Comparison of ENCODE assay signal across 20 cellular contexts in the genomic region with DNA sequence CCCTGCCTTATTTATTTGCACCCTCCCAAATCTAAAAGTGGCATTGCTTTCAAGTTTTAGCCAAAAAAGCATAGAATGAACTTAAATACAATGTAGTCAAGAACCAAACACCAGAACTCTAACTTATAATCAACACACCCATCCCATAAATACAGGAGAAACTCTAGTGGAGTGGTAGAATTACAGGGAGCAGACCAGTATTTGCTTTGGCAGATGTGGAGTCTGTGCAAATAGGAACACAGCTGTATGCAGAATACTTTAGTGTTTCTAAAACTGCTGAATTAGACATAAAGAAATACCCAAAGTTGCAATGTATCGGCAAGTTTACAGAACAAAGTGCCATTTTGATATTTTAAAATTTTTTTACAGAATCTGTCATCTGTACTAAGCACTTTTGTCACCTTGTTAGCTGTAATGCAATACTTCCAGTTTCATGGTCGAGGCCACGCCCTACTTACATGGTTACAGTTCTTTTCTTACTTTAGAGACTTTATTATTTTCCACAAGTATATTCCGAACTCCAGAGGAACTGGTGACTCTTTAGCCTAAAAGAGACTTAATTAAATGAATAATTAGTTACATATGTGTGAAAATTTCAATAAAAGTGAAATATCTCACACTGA. TPM values are rescaled to one million over a fixed set of nuclear protein-coding genes. Genes with fewer than 3 reads are reported as not detected.
DNase-seq lines count a peak whose midpoint lies in the region; ATAC-seq and TF ChIP-seq lines count a peak whose summit lies in the region.
"Had no signal": no experiment of that assay in that cellular context is flagged by ENCODE, and none has a peak within 500 bp of the region (broad histone marks: within the 10 kb centered on the region; RNA-seq: fewer than 3 reads in every experiment).

No MANE protein-coding gene starts in this region.

- DNase-seq in DMS53 (lab: John Stamatoyannopoulos, UW) (peak; percentile 42), DMS53 treated with DMSO at 0.1 percent for 48 hours (lab: John Stamatoyannopoulos, UW; ENCODE audit: unreplicated experiment) (no peak), MM.1S (peak; percentile 11), SK-N-MC (ENCODE audit: low read depth, low spot score) (no peak), osteocyte (ENCODE audit: extremely low spot score, unreplicated experiment) (no peak), omental fat pad (ENCODE audit: low spot score) (no peak), posterior cingulate gyrus (no peak)
- DNase-seq: activated CD4-positive, alpha-beta T cell treated with anti-CD3 and anti-CD28 coated beads for 36 hours; activated naive CD8-positive, alpha-beta T cell treated with anti-CD3 and anti-CD28 coated beads, Interleukin-2, amount 10 ng/mL, durations not matched to agents 7 days and 5 days; heart right ventricle; naive thymus-derived CD4-positive, alpha-beta T cell; NCI-H1048; stimulated activated naive CD8-positive, alpha-beta T cell treated with anti-CD3 and anti-CD28 coated beads, Interleukin-15, amount 100 ng/mL, for 72 hours; SW 1271; trophoblast cell had no signal

- H3F3A ChIP-seq in MM.1S (ENCODE audit: insufficient read depth, low read length), result no peaks in the 10 kb centered on the region

- no peak overlapping the region for H3K4me3 Mint-ChIP-seq in osteocyte (ENCODE audit: unreplicated experiment)
- H3K4me3 Mint-ChIP-seq: activated CD4-positive, alpha-beta T cell treated with anti-CD3 and anti-CD28 coated beads for 36 hours; activated naive CD8-positive, alpha-beta T cell treated with anti-CD3 and anti-CD28 coated beads, Interleukin-2, amount 10 ng/mL, durations not matched to agents 7 days and 5 days; activated T-helper 1 cell treated with anti-CD3 and anti-CD28 coated beads, Interleukin-12 subunit alpha, Interleukin-12 subunit beta, Interleukin-2, Interleukin-4 antibody, amounts not matched to agents 30 ng/mL and 10 ng/mL and 1 ng/mL, durations not matched to agents 14 hours and 24 hours and 36 hours; brain; naive thymus-derived CD4-positive, alpha-beta T cell had no signal

- no peaks in the 10 kb centered on the region for H4K20me1 ChIP-seq in MM.1S (ENCODE audit: insufficient read depth, low read length)
- H4K20me1 ChIP-seq: BLaER1 treated with 17β-estradiol and CSF1 and Interleukin-3, amounts not matched to agents 10 nM and 100 nM had no signal

- no peaks in the 10 kb centered on the region for H3K79me2 ChIP-seq in MM.1S (ENCODE audit: low read length)

- H3K9me3 ChIP-seq in MM.1S (replicated peaks; ENCODE audit: insufficient read depth, low read length) (no peaks in the 10 kb centered on the region), SK-N-MC (ENCODE audit: low read depth, low read length) (no peaks in the 10 kb centered on the region)
- H3K9me3 ChIP-seq: BLaER1 treated with 17β-estradiol and CSF1 and Interleukin-3, amounts not matched to agents 10 nM and 100 nM; heart right ventricle had no signal

- peak overlapping the region; percentile 82 for H3K27ac Mint-ChIP-seq in osteocyte (ENCODE audit: unreplicated experiment)
- H3K27ac Mint-ChIP-seq: activated naive CD8-positive, alpha-beta T cell treated with anti-CD3 and anti-CD28 coated beads, Interleukin-2, amount 10 ng/mL, durations not matched to agents 7 days and 5 days; activated T-helper 1 cell treated with anti-CD3 and anti-CD28 coated beads, Interleukin-12 subunit alpha, Interleukin-12 subunit beta, Interleukin-2, Interleukin-4 antibody, amounts not matched to agents 30 ng/mL and 10 ng/mL and 1 ng/mL, durations not matched to agents 14 hours and 24 hours and 36 hours; naive thymus-derived CD4-positive, alpha-beta T cell had no signal

- ATAC-seq in omental fat pad (ENCODE audit: low FRiP score), result no peak
- ATAC-seq in GM19035 (IDR thresholded peaks at IDR 0.05; ENCODE audit: unreplicated experiment), result no peak
- ATAC-seq: activated CD4-positive, alpha-beta T cell treated with anti-CD3 and anti-CD28 coated beads for 36 hours; heart right ventricle; naive thymus-derived CD4-positive, alpha-beta T cell; stimulated activated naive CD8-positive, alpha-beta T cell treated with anti-CD3 and anti-CD28 coated beads, Interleukin-15, amount 100 ng/mL, for 72 hours had no signal

- H3K9me3 Mint-ChIP-seq in osteocyte (ENCODE audit: unreplicated experiment), result no peaks in the 10 kb centered on the region
- H3K9me3 Mint-ChIP-seq: activated naive CD8-positive, alpha-beta T cell treated with anti-CD3 and anti-CD28 coated beads, Interleukin-2, amount 10 ng/mL, durations not matched to agents 7 days and 5 days; activated T-helper 1 cell treated with anti-CD3 and anti-CD28 coated beads, Interleukin-12 subunit alpha, Interleukin-12 subunit beta, Interleukin-2, Interleukin-4 antibody, amounts not matched to agents 30 ng/mL and 10 ng/mL and 1 ng/mL, durations not matched to agents 14 hours and 24 hours and 36 hours; brain; stimulated activated naive CD8-positive, alpha-beta T cell treated with anti-CD3 and anti-CD28 coated beads, Interleukin-15, amount 100 ng/mL, for 72 hours had no signal

- no peaks in the 10 kb centered on the region for H3K9me2 ChIP-seq in MM.1S (replicated peaks; ENCODE audit: insufficient read depth, low read length)

- H3K4me3 ChIP-seq in MM.1S (ENCODE audit: low read length) (no peak overlapping the region), SK-N-MC (no peak overlapping the region)
- H3K4me3 ChIP-seq: BLaER1 treated with 17β-estradiol and CSF1 and Interleukin-3, amounts not matched to agents 10 nM and 100 nM; coronary artery; heart right ventricle had no signal

- H3K27ac ChIP-seq in MM.1S (ENCODE audit: low read length) (no peak overlapping the region), SK-N-MC (peak overlapping the region; percentile 42; the same call in 1 of the 2 replicates)
- H3K27ac ChIP-seq: coronary artery, heart right ventricle had no signal

- H3K36me3 ChIP-seq in MM.1S (replicated peaks; ENCODE audit: insufficient read depth, low read length), result no peaks in the 10 kb centered on the region
- no peaks in the 10 kb centered on the region for H3K36me3 ChIP-seq in SK-N-MC (ENCODE audit: insufficient read depth, low read length)
- H3K36me3 ChIP-seq: BLaER1 treated with 17β-estradiol and CSF1 and Interleukin-3, amounts not matched to agents 10 nM and 100 nM; heart right ventricle had no signal

- intact Hi-C loops in posterior cingulate gyrus (cut with DNase I), result no loop called here

- H3K27me3 ChIP-seq in MM.1S (replicated peaks; ENCODE audit: insufficient read depth, low read length), result no peaks in the 10 kb centered on the region
- H3K27me3 ChIP-seq: BLaER1 treated with 17β-estradiol and CSF1 and Interleukin-3, amounts not matched to agents 10 nM and 100 nM; heart right ventricle had no signal

- no peak for TF ChIP-seq CTCF in MM.1S (IDR thresholded peaks at IDR 0.05; ENCODE audit: low read length)
- TF ChIP-seq CTCF in osteocyte (IDR thresholded peaks at IDR 0.05), result no peak
- no peak for TF ChIP-seq CTCF in omental fat pad (IDR thresholded peaks at IDR 0.05)

- H3K36me3 Mint-ChIP-seq in osteocyte (ENCODE audit: unreplicated experiment), result no peaks in the 10 kb centered on the region
- H3K36me3 Mint-ChIP-seq: activated naive CD8-positive, alpha-beta T cell treated with anti-CD3 and anti-CD28 coated beads, Interleukin-2, amount 10 ng/mL, durations not matched to agents 7 days and 5 days; brain had no signal

- H3K4me1 Mint-ChIP-seq in osteocyte (ENCODE audit: unreplicated experiment), result peaks cover 43% of the 10 kb centered on the region

- H3K4me1 ChIP-seq in MM.1S (ENCODE audit: low read length), result peaks cover 6% of the 10 kb centered on the region; the same call in 1 of the 2 replicates

- no peak overlapping the region for H3K4me2 ChIP-seq in MM.1S (ENCODE audit: low read depth, low read length)

- no peak overlapping the region for H3K9ac ChIP-seq in MM.1S (ENCODE audit: low read length)
- H3K9ac ChIP-seq in SK-N-MC (ENCODE audit: insufficient read length), result no peak overlapping the region
- H3K9ac ChIP-seq: BLaER1 treated with 17β-estradiol and CSF1 and Interleukin-3, amounts not matched to agents 10 nM and 100 nM had no signal

- H2AFZ ChIP-seq in MM.1S (ENCODE audit: low read length), result no peak overlapping the region

- no peaks in the 10 kb centered on the region for H3K27me3 Mint-ChIP-seq in osteocyte (ENCODE audit: unreplicated experiment)
- H3K27me3 Mint-ChIP-seq: activated CD4-positive, alpha-beta T cell treated with anti-CD3 and anti-CD28 coated beads for 36 hours; activated naive CD8-positive, alpha-beta T cell treated with anti-CD3 and anti-CD28 coated beads, Interleukin-2, amount 10 ng/mL, durations not matched to agents 7 days and 5 days; brain; stimulated activated naive CD8-positive, alpha-beta T cell treated with anti-CD3 and anti-CD28 coated beads, Interleukin-15, amount 100 ng/mL, for 72 hours had no signal

RNA-seq across cellular contexts. Expression of a gene that starts 23.7 kb away (rescaled TPM):
- total RNA-seq in osteocyte (1,873 and 1,955 TPM in 2 replicates), omental fat pad (10 to 100 TPM; 63.8 to 93.8 (median 74.4) TPM)

Comparison
In these comparisons a context has a peak if more than half of its experiments do, and no peak if none do; other contexts are left out.
1. DNase-seq: peak in DMS53 (single experiment) and MM.1S (single experiment); none in DMS53 treated with DMSO at 0.1 percent for 48 hours (single experiment), SK-N-MC (single experiment), osteocyte (single experiment), omental fat pad (single experiment) and posterior cingulate gyrus (0 of 10).
2. RNA of a gene that starts 23.7 kb away (total RNA-seq): 1,873 to 1,955 TPM in osteocyte; 63.8 to 93.8 TPM in omental fat pad; every median in the first group is over 10 times any median in the second.